8 cellular contexts compared by ENCODE assay signal in genomic region chr10:71302874-71303568, GRCh38. TPM values are rescaled to one million over a fixed set of nuclear protein-coding genes. Genes with fewer than 3 reads are reported as not detected.
A peak's percentile ranks its signal among the peaks of the same experiment; 100 is the strongest.
DNase-seq lines count a peak whose midpoint lies in the region; FAIRE-seq and TF ChIP-seq lines count a peak whose summit lies in the region.

No MANE protein-coding gene starts in this region.

- POLR2A ChIA-PET in MCF 10A (lab: Yijun Ruan, JAX): no interaction called here

- TF ChIP-seq POLR2A in breast epithelium (IDR thresholded peaks at IDR 0.05): no peak

- H3K4me1 Mint-ChIP-seq in MCF 10A (ENCODE audit: insufficient read depth, unreplicated experiment): no peaks in the 10 kb centered on the region

- no peaks in the 10 kb centered on the region for H3K27me3 Mint-ChIP-seq in MCF 10A (ENCODE audit: insufficient read depth, unreplicated experiment)

- H3K4me1 ChIP-seq in breast epithelium (no peaks in the 10 kb centered on the region), small intestine (ENCODE audit: control insufficient read depth in 2 of 2, insufficient read depth in 1 of 2, low read depth in 1 of 2, low read length in 1 of 2) (no peaks in the 10 kb centered on the region)

- BruUV-seq in MCF 10A (replicated peaks; lab: Mats Ljungman, UMichigan): no TSS peak

- FAIRE-seq in small intestine (lab: Jason Lieb, UNC): no peak

- no peak overlapping the region for H3K27ac Mint-ChIP-seq in MCF 10A (ENCODE audit: low read depth, unreplicated experiment)

- no peaks in the 10 kb centered on the region for H3K27me3 ChIP-seq in breast epithelium
- H3K27me3 ChIP-seq in small intestine (ENCODE audit: control insufficient read depth in 2 of 2, insufficient read depth in 2 of 2, low read length in 2 of 2): no peaks in the 10 kb centered on the region

- TF ChIP-seq CTCF in MCF 10A (IDR thresholded peaks at IDR 0.05; ENCODE audit: unreplicated experiment): peak; percentile 30
- TF ChIP-seq CTCF in breast epithelium (IDR thresholded peaks at IDR 0.05): peak in 1 of 3 donors; percentile 12

- H3K4me3 ChIP-seq in breast epithelium (no peak overlapping the region), small intestine (ENCODE audit: low read depth in 1 of 2, low read length in 2 of 2) (no peak overlapping the region)

- intact Hi-C loops in MCF 10A (cut with micrococcal nuclease): no loop called here
- intact Hi-C loops in breast epithelium (cut with DNase I; ENCODE audit: low total_unique reads): no loop called here

- H3K27ac ChIP-seq in breast epithelium (no peak overlapping the region), small intestine (ENCODE audit: low read depth in 1 of 2, low read length in 1 of 2) (no peak overlapping the region)

- H3K4me3 Mint-ChIP-seq in MCF 10A (ENCODE audit: unreplicated experiment): no peak overlapping the region

- WGBS in small intestine, 3 donors: 37 to 57% (median 42%) methylated on average over 8 of the region's 8 CpGs

- H3K36me3 ChIP-seq in breast epithelium: no peaks in the 10 kb centered on the region
- H3K36me3 ChIP-seq in small intestine (ENCODE audit: control insufficient read depth in 2 of 2, insufficient read depth in 2 of 2, low read length in 2 of 2): no peaks in the 10 kb centered on the region

- peaks cover 49% of the 10 kb centered on the region for H3K36me3 Mint-ChIP-seq in MCF 10A (ENCODE audit: insufficient read depth, unreplicated experiment)

- DNase-seq in MCF 10A (ENCODE audit: unreplicated experiment): peak; percentile 67
- no peak for DNase-seq in breast epithelium (ENCODE audit: low spot score in 2 of 2)
- DNase-seq in NCI-H1694 treated with DMSO at 0.1 percent for 48 hours (lab: John Stamatoyannopoulos, UW): peak; percentile 85
- peak; percentile 25 for DNase-seq in UCSD-AML1 (lab: John Stamatoyannopoulos, UW; ENCODE audit: unreplicated experiment)
- peak; percentile 34 for DNase-seq in glomerular visceral epithelial cell (ENCODE audit: extremely low spot score)
- peak; percentile 50 for DNase-seq in small intestine
- DNase-seq in OCI-M2 (lab: John Stamatoyannopoulos, UW; ENCODE audit: unreplicated experiment): no peak
- no peak for DNase-seq in activated naive CD4-positive, alpha-beta T cell (lab: John Stamatoyannopoulos, UW)

- CTCF ChIA-PET in MCF 10A (lab: Yijun Ruan, JAX): interaction anchor here (0.6 to 3.0 kb wide), 7 partner anchors 11 to 1516 kb away, joined by 3 to 15 read pairs (median 3); no protein-coding TSS in a partner anchor

- H3K9me3 ChIP-seq in breast epithelium: no peaks in the 10 kb centered on the region
- H3K9me3 ChIP-seq in small intestine (ENCODE audit: control insufficient read depth, low read depth): no peaks in the 10 kb centered on the region

- no peaks in the 10 kb centered on the region for H3K9me3 Mint-ChIP-seq in MCF 10A (ENCODE audit: unreplicated experiment)

RNA-seq across cellular contexts. Expression of gene SLC29A3, which starts 16.0 kb away (rescaled TPM):
- total RNA-seq in MCF 10A (2022): 3.6 and 4.0 TPM in 2 replicates
- total RNA-seq in breast epithelium: 10 to 100 TPM in 1 of 3 donors, 1 to 10 TPM in 2; 5.6 to 12.0 (median 6.2) TPM
- 1 to 10 TPM in 2 of 3 donors, under 1 TPM in 1; 0.45 to 4.3 (median 1.1) TPM for polyA plus RNA-seq in small intestine

Comparison
In these comparisons a context has a peak if more than half of its experiments do, and no peak if none do; other contexts are left out.
1. DNase-seq: peak in MCF 10A (single experiment), NCI-H1694 treated with DMSO at 0.1 percent for 48 hours (single experiment), UCSD-AML1 (single experiment), glomerular visceral epithelial cell (single experiment) and small intestine (single experiment); none in breast epithelium (0 of 2), OCI-M2 (single experiment) and activated naive CD4-positive, alpha-beta T cell (0 of 4).